ENCODE assay signal across 8 cellular contexts in genomic region chr13:27455331-27455855, GRCh38. TPM values are rescaled to one million over a fixed set of nuclear protein-coding genes. Genes with fewer than 3 reads are reported as not detected.
DNase-seq lines count a peak whose midpoint lies in the region; ATAC-seq and TF ChIP-seq lines count a peak whose summit lies in the region.

No MANE protein-coding gene starts in this region.

- CTCF ChIA-PET in GM10248 (lab: Yijun Ruan, JAX) = interaction anchor here (0.7 to 3.3 kb wide), 5 partner anchors 10 to 371 kb away, joined by 3 to 11 read pairs (median 7); no protein-coding TSS in a partner anchor

- no peak for ATAC-seq in GM18519 (IDR thresholded peaks at IDR 0.05; ENCODE audit: low FRiP score, unreplicated experiment)
- no peak for ATAC-seq in HG03175 (IDR thresholded peaks at IDR 0.05; ENCODE audit: unreplicated experiment)

- H3K4me3 ChIP-seq in choroid plexus epithelial cell (ENCODE audit: low read depth, low read length) = peak overlapping the region; percentile 37

- peak; percentile 38 for DNase-seq in GM10248 (ENCODE audit: extremely low spot score)
- DNase-seq in NOMO-1 treated with DMSO at 0.1 percent for 48 hours (lab: John Stamatoyannopoulos, UW; ENCODE audit: unreplicated experiment) = peak; percentile 20
- DNase-seq in choroid plexus epithelial cell (ENCODE audit: low read depth) = peak; percentile 15
- peak; percentile 12 for DNase-seq in renal cortical epithelial cell (ENCODE audit: low read depth)
- no peak for DNase-seq in iPS-NIHi7 (ENCODE audit: extremely low spot score)
- no peak for DNase-seq in SK-N-DZ (ENCODE audit: low spot score)

- POLR2A ChIA-PET in GM10248 (lab: Yijun Ruan, JAX) = no interaction called here

- TF ChIP-seq CTCF in GM10248 (IDR thresholded peaks at IDR 0.05; ENCODE audit: control extremely low read depth, extremely low read depth, low read depth, missing control alignments) (no peak), choroid plexus epithelial cell (conservative IDR thresholded peaks at IDR 0.05; ENCODE audit: low read depth, low read length) (no peak)

RNA-seq across cellular contexts. Expression of gene MTIF3, which starts 5.0 kb away (rescaled TPM):
- total RNA-seq in renal cortical epithelial cell = 48.3 and 62.1 TPM in 2 replicates
- polyA plus RNA-seq in SK-N-DZ (2014; cell fraction: cytosol; rRNA removed) = 31.1 and 33.2 TPM in 2 replicates
- polyA plus RNA-seq in SK-N-DZ (2014; cell fraction: nucleus; rRNA removed) = 22.9 and 34.3 TPM in 2 replicates

RNA-seq across cellular contexts. Expression of gene GTF3A, which starts 31.0 kb away (rescaled TPM):
- total RNA-seq in renal cortical epithelial cell = 88.7 and 123 TPM in 2 replicates
- 171 and 205 TPM in 2 replicates for polyA plus RNA-seq in SK-N-DZ (2014; cell fraction: cytosol; rRNA removed)
- polyA plus RNA-seq in SK-N-DZ (2014; cell fraction: nucleus; rRNA removed) = 112 and 153 TPM in 2 replicates

Comparison
In these comparisons a context has a peak if more than half of its experiments do, and no peak if none do; other contexts are left out.
1. DNase-seq: peak in GM10248 (single experiment), NOMO-1 treated with DMSO at 0.1 percent for 48 hours (single experiment), choroid plexus epithelial cell (single experiment) and renal cortical epithelial cell (single experiment); none in iPS-NIHi7 (single experiment) and SK-N-DZ (single experiment).